ENCODE assay signal across 1 cellular context in the genomic region with DNA sequence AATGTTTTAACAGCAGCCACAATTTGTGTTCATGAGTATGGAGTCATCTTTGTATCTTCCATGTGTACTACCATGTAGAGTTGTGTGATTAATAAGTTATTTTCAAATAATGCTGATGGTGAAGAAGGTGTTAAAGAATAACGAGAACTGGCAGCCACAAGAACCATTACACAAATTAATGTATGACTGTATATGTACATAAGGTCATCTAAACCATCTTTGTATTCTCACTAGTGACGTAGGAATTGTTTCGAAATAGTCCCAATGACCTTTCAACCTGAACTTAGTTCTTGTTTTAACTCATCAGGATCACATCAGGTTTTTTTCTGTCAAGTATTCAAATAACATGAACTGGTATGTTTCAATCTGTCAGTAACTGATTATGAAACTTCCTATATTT.
TF ChIP-seq lines count a peak whose summit lies in the region.

No MANE protein-coding gene starts in this region.

TF ChIP-seq in GM23338, 12 proteins besides CTCF, POLR2A, EP300 and RAD21 (continued from another document):
- TF ChIP-seq REST (IDR thresholded peaks at IDR 0.05; ENCODE audit: unreplicated experiment): no peak
